ENCODE assay signal across 1 cellular context in genomic region chr20:56368351-56369134, GRCh38.
TF ChIP-seq lines count a peak whose summit lies in the region.

No MANE protein-coding gene starts in this region.

TF ChIP-seq in A549, 52 proteins besides CTCF, POLR2A, EP300 and RAD21:
- TF ChIP-seq ZSCAN20 (CRISPR knock-in tag; IDR thresholded peaks at IDR 0.05) (no peak), TP53 (CRISPR knock-in tag; IDR thresholded peaks at IDR 0.05) (0 out of 2 replicates have a peak, but pooled peaks have one; percentile 19)
